6 cellular contexts compared by ENCODE assay signal in genomic region chr5:181205402-181205734, GRCh38. TPM values are rescaled to one million over a fixed set of nuclear protein-coding genes. Genes with fewer than 3 reads are reported as not detected.
DNase-seq lines count a peak whose midpoint lies in the region; ATAC-seq, FAIRE-seq and TF ChIP-seq lines count a peak whose summit lies in the region.

No MANE protein-coding gene starts in this region.

- peak overlapping the region; percentile 80 for H3K4me2 ChIP-seq in OCI-LY7 (ENCODE audit: low read length)
- H3K4me2 ChIP-seq in smooth muscle cell, result peak overlapping the region; percentile 88

- ATAC-seq in GM19455 (IDR thresholded peaks at IDR 0.05; ENCODE audit: unreplicated experiment), result no peak

- H2AFZ ChIP-seq in OCI-LY7 (ENCODE audit: low read length) (no peak overlapping the region), smooth muscle cell (ENCODE audit: low read depth) (peak overlapping the region; percentile 92)

- POLR2A ChIA-PET in OCI-LY7 (lab: Charles Lee), result no interaction called here

- H3K9me2 ChIP-seq in OCI-LY7 (ENCODE audit: insufficient read depth, low read length), result no peaks in the 10 kb centered on the region

- DNase-seq in OCI-LY7 (ENCODE audit: low spot score), result no peak
- DNase-seq in esophagus muscularis mucosa (ENCODE audit: extremely low spot score), result no peak
- DNase-seq in smooth muscle cell (lab: John Stamatoyannopoulos, UW; ENCODE audit: unreplicated experiment), result no peak
- DNase-seq in H54 (ENCODE audit: insufficient read length, low spot score), result no peak
- DNase-seq in GF-D8 (lab: John Stamatoyannopoulos, UW), result no peak

- H3F3A ChIP-seq in smooth muscle cell (ENCODE audit: low read depth), result peaks cover 13% of the 10 kb centered on the region

- no peak for TF ChIP-seq EP300 in esophagus muscularis mucosa (IDR thresholded peaks at IDR 0.05)

- TF ChIP-seq CTCF in OCI-LY7 (conservative IDR thresholded peaks at IDR 0.05; ENCODE audit: low read length), result no peak
- no peak for TF ChIP-seq CTCF in esophagus muscularis mucosa (IDR thresholded peaks at IDR 0.05)
- TF ChIP-seq CTCF in smooth muscle cell (IDR thresholded peaks at IDR 0.05; ENCODE audit: borderline replicate concordance, insufficient read depth, poor library complexity, severe bottlenecking), result no peak

- H4K20me1 ChIP-seq in OCI-LY7 (ENCODE audit: insufficient read depth, low read length) (no peaks in the 10 kb centered on the region), smooth muscle cell (ENCODE audit: low read depth) (no peaks in the 10 kb centered on the region)

- H3K9me3 ChIP-seq in OCI-LY7 (ENCODE audit: low read length) (no peaks in the 10 kb centered on the region), esophagus muscularis mucosa (no peaks in the 10 kb centered on the region), smooth muscle cell (replicated peaks; ENCODE audit: low read depth) (no peaks in the 10 kb centered on the region)

- H3K27ac ChIP-seq in OCI-LY7 (ENCODE audit: low read depth, low read length, poor library complexity, severe bottlenecking), result no peak overlapping the region
- peak overlapping the region; percentile 56 to 86 (median 84) for H3K27ac ChIP-seq in esophagus muscularis mucosa (replicated peaks in 1 of 4)
- H3K27ac ChIP-seq in smooth muscle cell (ENCODE audit: low read depth), result no peak overlapping the region

- no peaks in the 10 kb centered on the region for H3K27me3 ChIP-seq in esophagus muscularis mucosa
- H3K27me3 ChIP-seq in smooth muscle cell (ENCODE audit: low read depth), result peaks cover 28% of the 10 kb centered on the region

- no peak overlapping the region for H3K9ac ChIP-seq in smooth muscle cell (ENCODE audit: low read depth)

- intact Hi-C loops in OCI-LY7 (cut with micrococcal nuclease; ENCODE audit: unreplicated experiment), result no loop called here
- intact Hi-C loops in esophagus muscularis mucosa (cut with DNase I), result no loop called here

- no peak for FAIRE-seq in H54 (lab: Jason Lieb, UNC)

- peak overlapping the region; percentile 59 for H3K4me3 ChIP-seq in OCI-LY7 (ENCODE audit: low read depth, low read length, poor library complexity, severe bottlenecking)
- H3K4me3 ChIP-seq in esophagus muscularis mucosa, result peak overlapping the region; percentile 62 to 76 (median 70)
- peak overlapping the region; percentile 55 for H3K4me3 ChIP-seq in smooth muscle cell

- no TSS peak for BruUV-seq in OCI-LY7 (replicated peaks; lab: Mats Ljungman, UMichigan)

- CTCF ChIA-PET in OCI-LY7 (lab: Charles Lee; ENCODE audit: unreplicated experiment), result no interaction called here

- peaks cover 42% of the 10 kb centered on the region for H3K4me1 ChIP-seq in OCI-LY7 (ENCODE audit: insufficient read depth, low read length, poor library complexity, severe bottlenecking)
- H3K4me1 ChIP-seq in esophagus muscularis mucosa, result peaks cover 14 to 49% (median 40%) of the 10 kb centered on the region in 4 donors
- H3K4me1 ChIP-seq in smooth muscle cell (ENCODE audit: low read depth), result no peaks in the 10 kb centered on the region

- no peaks in the 10 kb centered on the region for H3K36me3 ChIP-seq in OCI-LY7 (ENCODE audit: insufficient read depth, low read length)
- H3K36me3 ChIP-seq in esophagus muscularis mucosa, result no peaks in the 10 kb centered on the region
- H3K36me3 ChIP-seq in smooth muscle cell (ENCODE audit: low read depth), result no peaks in the 10 kb centered on the region

- TF ChIP-seq POLR2A in esophagus muscularis mucosa (IDR thresholded peaks at IDR 0.05; ENCODE audit: low read depth), result no peak
- no peak for TF ChIP-seq POLR2A in H54 (IDR thresholded peaks at IDR 0.05; ENCODE audit: low read depth, low read length)

- H3K79me2 ChIP-seq in OCI-LY7 (ENCODE audit: insufficient read depth, low read depth, low read length) (no peaks in the 10 kb centered on the region), smooth muscle cell (ENCODE audit: low read depth) (no peaks in the 10 kb centered on the region)

- WGBS in esophagus muscularis mucosa, result 7% methylated on average over 22 of the region's 26 CpGs
- 4% methylated on average over 21 of the region's 26 CpGs for WGBS in smooth muscle cell (ENCODE audit: low lambda C conversion rate)

RNA-seq across cellular contexts. Expression of gene TRIM7, which starts 0.4 kb away (rescaled TPM):
- total RNA-seq in OCI-LY7 (2014; rRNA removed; shearing (Covaris generic)), result 0.22 and 0.44 TPM in 2 replicates
- total RNA-seq in OCI-LY7 (2022) (1.8 and 2.2 TPM in 2 replicates), esophagus muscularis mucosa (1 to 10 TPM; 2.1 to 5.8 (median 3.4) TPM), smooth muscle cell (3.4 TPM in 1 of 2 replicates, not detected in the other)
- polyA plus RNA-seq in smooth muscle cell, result 0.45 TPM in 1 of 2 replicates, not detected in the other

RNA-seq across cellular contexts. Expression of gene TRIM41, which starts 17.7 kb away (rescaled TPM):
- 30.2 and 30.4 TPM in 2 replicates for total RNA-seq in OCI-LY7 (2014; rRNA removed; shearing (Covaris generic))
- total RNA-seq in OCI-LY7 (2022) (68.2 and 73.4 TPM in 2 replicates), esophagus muscularis mucosa (10 to 100 TPM in 3 of 4 donors, 1 to 10 TPM in 1; 9.8 to 22.4 (median 18.2) TPM), smooth muscle cell (6.3 and 7.5 TPM in 2 replicates)
- polyA plus RNA-seq in smooth muscle cell, result 2.4 and 2.6 TPM in 2 replicates

RNA-seq across cellular contexts. Expression of gene RACK1, which starts 38.3 kb away (rescaled TPM):
- 4,583 and 5,614 TPM in 2 replicates for total RNA-seq in OCI-LY7 (2014; rRNA removed; shearing (Covaris generic))
- total RNA-seq in OCI-LY7 (2022) (2,077 and 2,357 TPM in 2 replicates), esophagus muscularis mucosa (1,000 to 10,000 TPM; 1,252 to 1,898 (median 1,625) TPM), smooth muscle cell (2,098 and 2,144 TPM in 2 replicates)
- polyA plus RNA-seq in smooth muscle cell, result 617 and 686 TPM in 2 replicates

RNA-seq across cellular contexts. Expression of gene TRIM52, which starts 55.6 kb away (rescaled TPM):
- total RNA-seq in OCI-LY7 (2014; rRNA removed; shearing (Covaris generic)), result 16.1 and 25.1 TPM in 2 replicates
- total RNA-seq in OCI-LY7 (2022), result 33.5 and 34.5 TPM in 2 replicates
- total RNA-seq in esophagus muscularis mucosa, result 10 to 100 TPM; 10.3 to 21.9 (median 18.4) TPM
- total RNA-seq in smooth muscle cell, result 5.0 and 6.9 TPM in 2 replicates
- 3.2 and 4.8 TPM in 2 replicates for polyA plus RNA-seq in smooth muscle cell

RNA-seq across cellular contexts. Expression of gene OR2V2, which starts 58.0 kb away (rescaled TPM):
- 0.06 and 0.23 TPM in 2 replicates for total RNA-seq in OCI-LY7 (2014; rRNA removed; shearing (Covaris generic))
- not detected in 2 replicates for total RNA-seq in OCI-LY7 (2022)
- not detected for total RNA-seq in esophagus muscularis mucosa
- total RNA-seq in smooth muscle cell, result not detected in 2 replicates
- polyA plus RNA-seq in smooth muscle cell, result not detected in 2 replicates

Comparison
In these comparisons a context has a peak if more than half of its experiments do, and no peak if none do; other contexts are left out.
1. H3K27ac ChIP-seq: peak in esophagus muscularis mucosa (4 of 4); none in OCI-LY7 (single experiment) and smooth muscle cell (single experiment).
2. Peak in every context shown above with its lines, with median percentiles within 50 percentile points of each other: H3K4me3 ChIP-seq.